ENCODE assay signal across 18 cellular contexts in genomic region chr7:17010637-17011300, GRCh38.
A peak's percentile ranks its signal among the peaks of the same experiment; 100 is the strongest.
DNase-seq lines count a peak whose midpoint lies in the region; ATAC-seq and TF ChIP-seq lines count a peak whose summit lies in the region.
"Had no signal": no experiment of that assay in that cellular context is flagged by ENCODE, and none has a peak within 500 bp of the region (broad histone marks: within the 10 kb centered on the region; RNA-seq: fewer than 3 reads in every experiment).

No MANE protein-coding gene starts in this region.

- H2AFZ ChIP-seq in osteoblast (ENCODE audit: low read length) (no peak overlapping the region), hepatocyte (no peak overlapping the region)

- no peaks in the 10 kb centered on the region for H3K9me2 ChIP-seq in DOHH2 (replicated peaks; ENCODE audit: control insufficient read depth, low read length)
- no peaks in the 10 kb centered on the region for H3K9me2 ChIP-seq in hepatocyte (replicated peaks; ENCODE audit: insufficient read depth)

- H3K4me3 ChIP-seq in DOHH2 (ENCODE audit: low read length) (0 out of 2 replicates have a peak overlapping the region, but pooled peaks have one; percentile 12), osteoblast (ENCODE audit: insufficient read depth, low read length) (no peak overlapping the region), hepatocyte (no peak overlapping the region)
- H3K4me3 ChIP-seq: HAP-1, testis had no signal

- H3K27ac ChIP-seq in DOHH2 (ENCODE audit: low read depth, low read length) (no peak overlapping the region), osteoblast (ENCODE audit: low read depth, low read length) (no peak overlapping the region), hepatocyte (no peak overlapping the region)
- H3K27ac ChIP-seq: testis, VCaP had no signal

- H3K9me3 ChIP-seq in DOHH2 (ENCODE audit: control insufficient read depth, insufficient read depth, low read length) (no peaks in the 10 kb centered on the region), osteoblast (ENCODE audit: low read depth, low read length) (no peaks in the 10 kb centered on the region), hepatocyte (ENCODE audit: low read depth) (no peaks in the 10 kb centered on the region)
- H3K9me3 ChIP-seq: HAP-1, testis had no signal

- H3K4me3 Mint-ChIP-seq in activated T-helper 17 cell treated with anti-CD3 and anti-CD28 coated beads, Interleukin-2, amount 50 U/mL, for 72 hours: peak overlapping the region; percentile 46

- H3K79me2 ChIP-seq in DOHH2 (ENCODE audit: control insufficient read depth, low read length): no peaks in the 10 kb centered on the region
- H3K79me2 ChIP-seq in osteoblast (ENCODE audit: insufficient read depth, low read length): no peaks in the 10 kb centered on the region
- H3K79me2 ChIP-seq in hepatocyte: no peaks in the 10 kb centered on the region

- no peaks in the 10 kb centered on the region for H3F3A ChIP-seq in DOHH2 (ENCODE audit: control insufficient read depth, insufficient read depth)

- H3K9me3 Mint-ChIP-seq in activated T-helper 17 cell treated with anti-CD3 and anti-CD28 coated beads, Interleukin-2, amount 50 U/mL, for 72 hours: no peaks in the 10 kb centered on the region

- peak overlapping the region; percentile 40 for H3K4me2 ChIP-seq in DOHH2 (ENCODE audit: low read length)
- no peak overlapping the region for H3K4me2 ChIP-seq in osteoblast (ENCODE audit: insufficient read depth, low read length)
- no peak overlapping the region for H3K4me2 ChIP-seq in hepatocyte

- peak; percentile 67 for ATAC-seq in HG02885 (IDR thresholded peaks at IDR 0.05; ENCODE audit: poor library complexity, unreplicated experiment)
- ATAC-seq in activated T-helper 17 cell treated with anti-CD3 and anti-CD28 coated beads, Interleukin-2, amount 50 U/mL, for 72 hours (replicated peaks): peak; percentile 79
- ATAC-seq: Right ventricle myocardium inferior had no signal

- TF ChIP-seq CTCF in DOHH2 (IDR thresholded peaks at IDR 0.05; ENCODE audit: low read depth, low read length, poor library complexity, severe bottlenecking) (no peak), osteoblast (IDR thresholded peaks at IDR 0.05; ENCODE audit: extremely low read depth, low read depth, low read length) (no peak), hepatocyte (IDR thresholded peaks at IDR 0.05; ENCODE audit: poor library complexity) (no peak)

- H4K20me1 ChIP-seq in DOHH2 (ENCODE audit: control insufficient read depth, insufficient read depth, low read depth, low read length): no peaks in the 10 kb centered on the region
- no peaks in the 10 kb centered on the region for H4K20me1 ChIP-seq in osteoblast (ENCODE audit: insufficient read depth, low read length)
- H4K20me1 ChIP-seq in hepatocyte (ENCODE audit: insufficient read depth, poor library complexity, severe bottlenecking): no peaks in the 10 kb centered on the region

- H3K27ac Mint-ChIP-seq in activated T-helper 17 cell treated with anti-CD3 and anti-CD28 coated beads, Interleukin-2, amount 50 U/mL, for 72 hours: peak overlapping the region; percentile 35

- no peaks in the 10 kb centered on the region for H3K36me3 Mint-ChIP-seq in activated T-helper 17 cell treated with anti-CD3 and anti-CD28 coated beads, Interleukin-2, amount 50 U/mL, for 72 hours (ENCODE audit: low read depth)

- H3K4me1 Mint-ChIP-seq in activated T-helper 17 cell treated with anti-CD3 and anti-CD28 coated beads, Interleukin-2, amount 50 U/mL, for 72 hours: peaks cover 14% of the 10 kb centered on the region

- peak; percentile 11 for DNase-seq in osteoblast (ENCODE audit: insufficient read length, low spot score, missing footprints)
- DNase-seq in effector CD4-positive, alpha-beta T cell: no peak
- no peak for DNase-seq in hepatocyte (ENCODE audit: low spot score)
- no peak for DNase-seq in GDM1 (lab: John Stamatoyannopoulos, UW)
- DNase-seq: activated gamma-delta T cell; AML-193; foreskin melanocyte; NCI-H1694; NCI-H446; stimulated activated CD4-positive, alpha-beta T cell treated with anti-CD3 and anti-CD28 coated beads, Interleukin-4, amount 100 ng/mL, for 4 hours; stimulated activated CD8-positive, alpha-beta memory T cell treated with anti-CD3 and anti-CD28 coated beads, Interleukin-4, amount 100 ng/mL, for 48 hours; testis had no signal

- H3K36me3 ChIP-seq in DOHH2 (ENCODE audit: control insufficient read depth, low read length) (no peaks in the 10 kb centered on the region), osteoblast (ENCODE audit: insufficient read depth, low read length) (no peaks in the 10 kb centered on the region), hepatocyte (replicated peaks; ENCODE audit: insufficient read depth, low read depth) (no peaks in the 10 kb centered on the region)
- H3K36me3 ChIP-seq: HAP-1 had no signal

- no peaks in the 10 kb centered on the region for H3K27me3 Mint-ChIP-seq in activated T-helper 17 cell treated with anti-CD3 and anti-CD28 coated beads, Interleukin-2, amount 50 U/mL, for 72 hours

- H3K27me3 ChIP-seq in DOHH2 (ENCODE audit: control insufficient read depth, low read length) (no peaks in the 10 kb centered on the region), osteoblast (ENCODE audit: insufficient read depth, low read length) (no peaks in the 10 kb centered on the region), hepatocyte (no peaks in the 10 kb centered on the region)
- H3K27me3 ChIP-seq: testis had no signal

- 78% methylated on average over 2 of the region's 2 CpGs for WGBS in hepatocyte (ENCODE audit: low lambda C conversion rate, missing lambda C conversion rate)

- H3K4me1 ChIP-seq in DOHH2 (ENCODE audit: control insufficient read depth, low read length) (peaks cover 27% of the 10 kb centered on the region), osteoblast (ENCODE audit: insufficient read depth, low read length) (peaks cover 20% of the 10 kb centered on the region), hepatocyte (ENCODE audit: insufficient read depth) (peaks cover 4% of the 10 kb centered on the region)
- H3K4me1 ChIP-seq: HAP-1, testis had no signal
